8 cellular contexts compared by ENCODE assay signal in genomic region chr11:135075740-135076139, GRCh38.
DNase-seq lines count a peak whose midpoint lies in the region; ATAC-seq and TF ChIP-seq lines count a peak whose summit lies in the region.

No MANE protein-coding gene starts in this region.

- no peaks in the 10 kb centered on the region for H3K9me3 ChIP-seq in SK-N-SH

- H3K4me2 ChIP-seq in SK-N-SH = no peak overlapping the region

- H4K20me1 ChIP-seq in SK-N-SH (ENCODE audit: insufficient read depth) = no peaks in the 10 kb centered on the region

- no peak overlapping the region for H3K27ac Mint-ChIP-seq in activated CD8-positive, alpha-beta T cell treated with anti-CD3 and anti-CD28 coated beads for 36 hours
- no peak overlapping the region for H3K27ac Mint-ChIP-seq in progenitor cell of endocrine pancreas

- H3K9ac ChIP-seq in SK-N-SH = no peak overlapping the region

- ATAC-seq in SK-N-SH treated with all-trans-retinoic acid at 6 μM for 48 hours (no peak), esophagus mucosa (peak; percentile 74), GM19467 (IDR thresholded peaks at IDR 0.05; ENCODE audit: unreplicated experiment) (no peak)
- ATAC-seq in activated CD8-positive, alpha-beta T cell treated with anti-CD3 and anti-CD28 coated beads for 36 hours = peak; percentile 96

- H2AFZ ChIP-seq in SK-N-SH (ENCODE audit: low read depth) = no peak overlapping the region

- no peak overlapping the region for H3K4me3 Mint-ChIP-seq in activated CD8-positive, alpha-beta T cell treated with anti-CD3 and anti-CD28 coated beads for 36 hours
- H3K4me3 Mint-ChIP-seq in progenitor cell of endocrine pancreas (ENCODE audit: low read depth) = no peak overlapping the region

- no peaks in the 10 kb centered on the region for H3K27me3 Mint-ChIP-seq in activated CD8-positive, alpha-beta T cell treated with anti-CD3 and anti-CD28 coated beads for 36 hours
- H3K27me3 Mint-ChIP-seq in progenitor cell of endocrine pancreas = no peaks in the 10 kb centered on the region

- no peaks in the 10 kb centered on the region for H3K9me2 ChIP-seq in SK-N-SH

- POLR2A ChIA-PET in SK-N-SH (lab: Yijun Ruan, JAX) = no interaction called here
- POLR2A ChIA-PET in activated CD8-positive, alpha-beta T cell treated with anti-CD3 and anti-CD28 coated beads for 36 hours (lab: Charles Lee) = no interaction called here

- WGBS in SK-N-SH (ENCODE audit: low lambda C conversion rate) = 50% methylated on average over 15 of the region's 20 CpGs

- intact Hi-C loops in activated CD8-positive, alpha-beta T cell treated with anti-CD3 and anti-CD28 coated beads for 36 hours (cut with micrococcal nuclease) = no loop called here

- H3K36me3 Mint-ChIP-seq in activated CD8-positive, alpha-beta T cell treated with anti-CD3 and anti-CD28 coated beads for 36 hours (ENCODE audit: low read depth) = no peaks in the 10 kb centered on the region
- H3K36me3 Mint-ChIP-seq in progenitor cell of endocrine pancreas (ENCODE audit: insufficient read depth) = no peaks in the 10 kb centered on the region

- H3K9me3 Mint-ChIP-seq in activated CD8-positive, alpha-beta T cell treated with anti-CD3 and anti-CD28 coated beads for 36 hours = no peaks in the 10 kb centered on the region
- peaks cover 10% of the 10 kb centered on the region for H3K9me3 Mint-ChIP-seq in progenitor cell of endocrine pancreas (ENCODE audit: low read depth)

- peaks cover 5% of the 10 kb centered on the region for H3F3A ChIP-seq in SK-N-SH (replicated peaks; ENCODE audit: insufficient read depth)

- no peak overlapping the region; a peak in 1 of 4 replicates for H3K4me3 ChIP-seq in SK-N-SH (ENCODE audit: low read depth in 2 of 2, low read length in 1 of 2)

- H3K4me1 ChIP-seq in SK-N-SH (ENCODE audit: control insufficient read depth in 1 of 2, insufficient read depth in 2 of 2, low read depth in 1 of 2, low read length in 1 of 2) = peaks cover 0 to 10% of the 10 kb centered on the region in 2 experiments; a peak in 1 of 4 replicates

- TF ChIP-seq CTCF in SK-N-SH (IDR thresholded peaks at IDR 0.05) = peak; percentile 61
- peak; percentile 75 for TF ChIP-seq CTCF in activated CD8-positive, alpha-beta T cell treated with anti-CD3 and anti-CD28 coated beads for 36 hours (IDR thresholded peaks at IDR 0.05)
- peak; percentile 43 for TF ChIP-seq CTCF in progenitor cell of endocrine pancreas (IDR thresholded peaks at IDR 0.05; ENCODE audit: unreplicated experiment)

- no peak overlapping the region for H3K27ac ChIP-seq in SK-N-SH (ENCODE audit: low read depth in 2 of 2, low read length in 1 of 2)

- H3K79me2 ChIP-seq in SK-N-SH (ENCODE audit: insufficient read depth) = no peaks in the 10 kb centered on the region

- H3K4me1 Mint-ChIP-seq in activated CD8-positive, alpha-beta T cell treated with anti-CD3 and anti-CD28 coated beads for 36 hours (ENCODE audit: low read depth) = no peaks in the 10 kb centered on the region
- no peaks in the 10 kb centered on the region for H3K4me1 Mint-ChIP-seq in progenitor cell of endocrine pancreas (ENCODE audit: low read depth)

- TF ChIP-seq RAD21 in SK-N-SH (IDR thresholded peaks at IDR 0.05; ENCODE audit: low read length) = no peak

- no peak for TF ChIP-seq EP300 in SK-N-SH (IDR thresholded peaks at IDR 0.05; ENCODE audit: borderline replicate concordance in 1 of 2, low read depth in 1 of 2, low read length in 1 of 2)

- H3K27me3 ChIP-seq in SK-N-SH (ENCODE audit: insufficient read depth) = no peaks in the 10 kb centered on the region

- no peak for DNase-seq in SK-N-SH
- DNase-seq in activated CD8-positive, alpha-beta T cell treated with anti-CD3 and anti-CD28 coated beads for 36 hours = peak; percentile 92
- no peak for DNase-seq in progenitor cell of endocrine pancreas (ENCODE audit: low spot score, unreplicated experiment)
- no peak for DNase-seq in DMS114 treated with DMSO at 0.1 percent for 48 hours (lab: John Stamatoyannopoulos, UW; ENCODE audit: unreplicated experiment)
- DNase-seq in globus pallidus (ENCODE audit: low spot score) = no peak

- no peaks in the 10 kb centered on the region for H3K36me3 ChIP-seq in SK-N-SH (replicated peaks in 1 of 2; ENCODE audit: control insufficient read depth in 1 of 2, insufficient read depth in 2 of 2, low read length in 1 of 2)

- CTCF ChIA-PET in SK-N-SH (lab: Yijun Ruan, JAX) = interaction anchor here (0.8 to 1.6 kb wide), 2 partner anchors 9 to 208 kb away, joined by 3 to 20 read pairs; no protein-coding TSS in a partner anchor
- CTCF ChIA-PET in activated CD8-positive, alpha-beta T cell treated with anti-CD3 and anti-CD28 coated beads for 36 hours (lab: Charles Lee) = interaction anchor here (0.7 to 1.1 kb wide), 2 partner anchors 10 to 729 kb away, joined by 3 read pairs; no protein-coding TSS in a partner anchor

TF ChIP-seq in SK-N-SH, 30 proteins besides CTCF, POLR2A, EP300 and RAD21:
- TF ChIP-seq FOSL2 (IDR thresholded peaks at IDR 0.05; ENCODE audit: borderline replicate concordance, low read depth) (no peak), SMC3 (IDR thresholded peaks at IDR 0.05; ENCODE audit: low read depth, low read length) (no peak), JUND (IDR thresholded peaks at IDR 0.05) (no peak), NFIC (IDR thresholded peaks at IDR 0.05; ENCODE audit: borderline replicate concordance) (no peak), RFX5 (IDR thresholded peaks at IDR 0.05; ENCODE audit: low read length) (no peak), TEAD4 (IDR thresholded peaks at IDR 0.05; ENCODE audit: borderline replicate concordance, insufficient read depth) (no peak), TAF1 (IDR thresholded peaks at IDR 0.05; ENCODE audit: borderline replicate concordance, low read depth, low read length) (no peak)
- TF ChIP-seq, protein P1, sequence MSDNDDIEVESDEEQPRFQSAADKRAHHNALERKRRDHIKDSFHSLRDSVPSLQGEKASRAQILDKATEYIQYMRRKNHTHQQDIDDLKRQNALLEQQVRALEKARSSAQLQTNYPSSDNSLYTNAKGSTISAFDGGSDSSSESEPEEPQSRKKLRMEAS (IDR thresholded peaks at IDR 0.05; ENCODE audit: low read depth) = no peak
- TF ChIP-seq, protein P2, sequence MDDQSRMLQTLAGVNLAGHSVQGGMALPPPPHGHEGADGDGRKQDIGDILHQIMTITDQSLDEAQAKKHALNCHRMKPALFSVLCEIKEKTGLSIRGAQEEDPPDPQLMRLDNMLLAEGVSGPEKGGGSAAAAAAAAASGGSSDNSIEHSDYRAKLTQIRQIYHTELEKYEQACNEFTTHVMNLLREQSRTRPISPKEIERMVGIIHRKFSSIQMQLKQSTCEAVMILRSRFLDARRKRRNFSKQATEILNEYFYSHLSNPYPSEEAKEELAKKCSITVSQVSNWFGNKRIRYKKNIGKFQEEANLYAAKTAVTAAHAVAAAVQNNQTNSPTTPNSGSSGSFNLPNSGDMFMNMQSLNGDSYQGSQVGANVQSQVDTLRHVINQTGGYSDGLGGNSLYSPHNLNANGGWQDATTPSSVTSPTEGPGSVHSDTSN (IDR thresholded peaks at IDR 0.05) = no peak
TF ChIP-seq in SK-N-SH: peak in this region for 0.

TF ChIP-seq in SK-N-SH treated with all-trans-retinoic acid at 6 μM for 48 hours, 23 proteins besides CTCF, POLR2A, EP300 and RAD21:
- TF ChIP-seq RARB (CRISPR knock-in tag; IDR thresholded peaks at IDR 0.05) = no peak
- no peak for TF ChIP-seq SNAI2 (CRISPR knock-in tag; IDR thresholded peaks at IDR 0.05)
- no peak for TF ChIP-seq TSHZ2 (CRISPR knock-in tag; IDR thresholded peaks at IDR 0.05)
- TF ChIP-seq ZFP3 (CRISPR knock-in tag; IDR thresholded peaks at IDR 0.05) = no peak
- TF ChIP-seq ISL1 (CRISPR knock-in tag; IDR thresholded peaks at IDR 0.05) = no peak
- no peak for TF ChIP-seq ZNF565 (CRISPR knock-in tag; conservative IDR thresholded peaks at IDR 0.05; ENCODE audit: low read depth)
TF ChIP-seq in SK-N-SH treated with all-trans-retinoic acid at 6 μM for 48 hours: peak in this region for 0.

Comparison
In these comparisons a context has a peak if more than half of its experiments do, and no peak if none do; other contexts are left out.
1. ATAC-seq: peak in activated CD8-positive, alpha-beta T cell treated with anti-CD3 and anti-CD28 coated beads for 36 hours (single experiment) and esophagus mucosa (single experiment); none in SK-N-SH treated with all-trans-retinoic acid at 6 μM for 48 hours (single experiment) and GM19467 (single experiment).
2. Peak in every context shown above with its lines, with median percentiles within 50 percentile points of each other: CTCF ChIP-seq.